Comparison of ENCODE assay signal across 17 cellular contexts in the genomic region with DNA sequence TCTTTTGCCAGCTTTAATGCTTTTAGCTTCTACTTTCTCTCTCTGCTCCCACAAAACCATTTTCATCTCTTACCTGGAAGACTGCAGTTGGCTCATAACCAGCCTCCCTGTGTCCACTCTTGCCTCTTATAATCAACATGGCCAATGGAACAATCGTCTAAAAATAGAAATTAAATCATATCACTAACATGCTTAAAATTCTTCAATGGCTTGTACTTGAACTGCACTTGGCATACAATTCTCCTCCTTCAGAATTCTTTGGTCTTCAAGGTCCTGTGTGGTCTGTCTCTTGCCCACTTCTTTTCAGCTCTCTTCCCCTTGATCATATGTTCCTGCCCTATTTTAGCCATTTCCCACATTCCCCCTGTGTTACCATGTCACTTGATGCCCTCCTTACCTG.
DNase-seq lines count a peak whose midpoint lies in the region; ATAC-seq and TF ChIP-seq lines count a peak whose summit lies in the region.
"Had no signal": no experiment of that assay in that cellular context is flagged by ENCODE, and none has a peak within 500 bp of the region (broad histone marks: within the 10 kb centered on the region; RNA-seq: fewer than 3 reads in every experiment).

No MANE protein-coding gene starts in this region.

- no peak overlapping the region for H3K4me3 Mint-ChIP-seq in nephron
- no peak overlapping the region for H3K4me3 Mint-ChIP-seq in mesothelial cell of epicardium
- H3K4me3 Mint-ChIP-seq: CD8-positive, alpha-beta memory T cell; GM23338; H9 had no signal

- H3K4me2 ChIP-seq in PC-9, result no peak overlapping the region
- H3K4me2 ChIP-seq: BLaER1, GM23338 had no signal

- peaks cover 9% of the 10 kb centered on the region for H3K36me3 Mint-ChIP-seq in nephron (ENCODE audit: low read depth)
- H3K36me3 Mint-ChIP-seq in mesothelial cell of epicardium, result no peaks in the 10 kb centered on the region

- H3K79me2 ChIP-seq in PC-9 (ENCODE audit: low read depth), result no peaks in the 10 kb centered on the region

- no peaks in the 10 kb centered on the region for H3K36me3 ChIP-seq in PC-9 (ENCODE audit: low read depth)
- H3K36me3 ChIP-seq: BLaER1 had no signal

- peak; percentile 52 for ATAC-seq in Right ventricle myocardium inferior
- no peak for ATAC-seq in left cardiac atrium
- ATAC-seq in HG03354 (IDR thresholded peaks at IDR 0.05; ENCODE audit: poor library complexity, severe bottlenecking, unreplicated experiment), result no peak
- ATAC-seq: GM23338 had no signal

- intact Hi-C loops in Right ventricle myocardium inferior (cut with DNase I) (loop anchor here (10.0 kb wide), 1 partner anchor 179 kb away; no protein-coding TSS in a partner anchor), left cardiac atrium (cut with DNase I) (no loop called here), PC-9 (cut with micrococcal nuclease; ENCODE audit: unreplicated experiment) (no loop called here)

- no peak overlapping the region for H3K27ac ChIP-seq in PC-9
- H3K27ac ChIP-seq: BLaER1 had no signal

- H3K4me3 ChIP-seq in PC-9 (no peak overlapping the region), choroid plexus epithelial cell (ENCODE audit: low read depth, low read length) (no peak overlapping the region)
- H3K4me3 ChIP-seq: BLaER1, GM23338 had no signal

- CTCF ChIA-PET in PC-9 (lab: Charles Lee), result no interaction called here

- H3K9me3 Mint-ChIP-seq in nephron (peaks cover 34% of the 10 kb centered on the region), mesothelial cell of epicardium (peaks cover 28% of the 10 kb centered on the region)

- DNase-seq in Right ventricle myocardium inferior (ENCODE audit: missing footprints), result no peak
- no peak for DNase-seq in left cardiac atrium
- no peak for DNase-seq in PC-9
- DNase-seq in choroid plexus epithelial cell (ENCODE audit: low read depth), result peak; percentile 20
- no peak for DNase-seq in NCI-H82 treated with DMSO at 0.1 percent for 48 hours (lab: John Stamatoyannopoulos, UW; ENCODE audit: unreplicated experiment)
- no peak for DNase-seq in mesothelial cell of epicardium (ENCODE audit: low spot score in 2 of 2, unreplicated experiment in 2 of 2)
- DNase-seq: 8988T; AML-193; Caco-2; CD8-positive, alpha-beta memory T cell; DND-41; GDM1; H9 had no signal

- H3K4me1 Mint-ChIP-seq in nephron, result peaks cover 37% of the 10 kb centered on the region
- no peaks in the 10 kb centered on the region for H3K4me1 Mint-ChIP-seq in mesothelial cell of epicardium
- H3K4me1 Mint-ChIP-seq: CD8-positive, alpha-beta memory T cell had no signal

- H3K4me1 ChIP-seq in PC-9 (replicated peaks; ENCODE audit: insufficient read depth), result no peaks in the 10 kb centered on the region
- H3K4me1 ChIP-seq: BLaER1, Caco-2 had no signal

- TF ChIP-seq CTCF in PC-9 (conservative IDR thresholded peaks at IDR 0.05) (no peak), choroid plexus epithelial cell (conservative IDR thresholded peaks at IDR 0.05; ENCODE audit: low read depth, low read length) (no peak), nephron (IDR thresholded peaks at IDR 0.05; ENCODE audit: unreplicated experiment in 3 of 3) (no peak), mesothelial cell of epicardium (IDR thresholded peaks at IDR 0.05; ENCODE audit: unreplicated experiment) (no peak)

- no peaks in the 10 kb centered on the region for H3K27me3 ChIP-seq in PC-9 (ENCODE audit: insufficient read depth, low read depth)
- H3K27me3 ChIP-seq: BLaER1 had no signal

- H3K27me3 Mint-ChIP-seq in nephron (ENCODE audit: low read depth), result peaks cover 3% of the 10 kb centered on the region
- H3K27me3 Mint-ChIP-seq in mesothelial cell of epicardium (ENCODE audit: low read depth), result no peaks in the 10 kb centered on the region

- H4K20me1 ChIP-seq in PC-9 (ENCODE audit: insufficient read depth), result no peaks in the 10 kb centered on the region
- H4K20me1 ChIP-seq: BLaER1 had no signal

- no TSS peak for BruUV-seq in PC-9 (replicated peaks; lab: Mats Ljungman, UMichigan)

- POLR2A ChIA-PET in PC-9 (lab: Charles Lee; ENCODE audit: unreplicated experiment), result no interaction called here

- H3F3A ChIP-seq in PC-9 (ENCODE audit: insufficient read depth, low read depth), result no peaks in the 10 kb centered on the region

- H3K9me2 ChIP-seq in PC-9 (ENCODE audit: insufficient read depth), result no peaks in the 10 kb centered on the region

- peaks cover 3% of the 10 kb centered on the region; the same call in 1 of the 2 replicates for H3K9me3 ChIP-seq in PC-9 (ENCODE audit: insufficient read depth, low read depth)

- H2AFZ ChIP-seq in PC-9, result peak overlapping the region; percentile 39; the same call in 1 of the 2 replicates
- H2AFZ ChIP-seq: GM23338 had no signal

- H3K27ac Mint-ChIP-seq in nephron (peak overlapping the region in 2 of 3 experiments; percentile 45 to 73), mesothelial cell of epicardium (no peak overlapping the region)
- H3K27ac Mint-ChIP-seq: CD8-positive, alpha-beta memory T cell; GM23338; H9 had no signal
